Comparison of ENCODE assay signal across 8 cellular contexts in genomic region chr9:121201738-121202533, GRCh38. TPM values are rescaled to one million over a fixed set of nuclear protein-coding genes. Genes with fewer than 3 reads are reported as not detected.
A peak's percentile ranks its signal among the peaks of the same experiment; 100 is the strongest.
DNase-seq lines count a peak whose midpoint lies in the region; TF ChIP-seq lines count a peak whose summit lies in the region.

Gene RAB14, minus strand, starts transcription at chr9:121201869. Its CDS starts 8,457 bp downstream, at chr9:121193412.

- peak; percentile 61 for TF ChIP-seq CTCF in GM20000 (IDR thresholded peaks at IDR 0.05; ENCODE audit: extremely low read depth, missing control alignments)

- DNase-seq in COR-L47 (lab: John Stamatoyannopoulos, UW) (peak; percentile 99), GM20000 (ENCODE audit: low spot score) (peak; percentile 99), HT-29 (ENCODE audit: low spot score) (peak; percentile 98), lung microvascular endothelial cell (ENCODE audit: low read depth in 2 of 2) (peak; percentile 98 to 99)
- peak; percentile 99 for DNase-seq in NK-92 treated with Interleukin-12 subunit alpha and Interleukin-12 subunit beta, amount 100 ng/mL, for 24 hours (lab: John Stamatoyannopoulos, UW)
- peak; percentile 100 for DNase-seq in activated CD8-positive, alpha-beta memory T cell treated with anti-CD3 and anti-CD28 coated beads for 24 hours
- DNase-seq in effector CD8-positive, alpha-beta T cell (lab: John Stamatoyannopoulos, UW), result peak; percentile 100
- peak; percentile 99 to 100 (median 100) for DNase-seq in stimulated activated CD4-positive, alpha-beta T cell treated with anti-CD3 and anti-CD28 coated beads, TNF-alpha, amount 100 ng/mL, for 48 hours (ENCODE audit: low read depth in 3 of 3)

RNA-seq across cellular contexts. Expression of gene RAB14, which starts in this region (rescaled TPM):
- 10.4 and 11.1 TPM in 2 replicates for total RNA-seq in HT-29 (2014; rRNA removed; shearing (Covaris generic))
- 21.6 and 24.4 TPM in 2 replicates for total RNA-seq in lung microvascular endothelial cell

Comparison
In these comparisons a context has a peak if more than half of its experiments do, and no peak if none do; other contexts are left out.
1. Peak in every context shown above with its lines: DNase-seq.